In the genomic region with DNA sequence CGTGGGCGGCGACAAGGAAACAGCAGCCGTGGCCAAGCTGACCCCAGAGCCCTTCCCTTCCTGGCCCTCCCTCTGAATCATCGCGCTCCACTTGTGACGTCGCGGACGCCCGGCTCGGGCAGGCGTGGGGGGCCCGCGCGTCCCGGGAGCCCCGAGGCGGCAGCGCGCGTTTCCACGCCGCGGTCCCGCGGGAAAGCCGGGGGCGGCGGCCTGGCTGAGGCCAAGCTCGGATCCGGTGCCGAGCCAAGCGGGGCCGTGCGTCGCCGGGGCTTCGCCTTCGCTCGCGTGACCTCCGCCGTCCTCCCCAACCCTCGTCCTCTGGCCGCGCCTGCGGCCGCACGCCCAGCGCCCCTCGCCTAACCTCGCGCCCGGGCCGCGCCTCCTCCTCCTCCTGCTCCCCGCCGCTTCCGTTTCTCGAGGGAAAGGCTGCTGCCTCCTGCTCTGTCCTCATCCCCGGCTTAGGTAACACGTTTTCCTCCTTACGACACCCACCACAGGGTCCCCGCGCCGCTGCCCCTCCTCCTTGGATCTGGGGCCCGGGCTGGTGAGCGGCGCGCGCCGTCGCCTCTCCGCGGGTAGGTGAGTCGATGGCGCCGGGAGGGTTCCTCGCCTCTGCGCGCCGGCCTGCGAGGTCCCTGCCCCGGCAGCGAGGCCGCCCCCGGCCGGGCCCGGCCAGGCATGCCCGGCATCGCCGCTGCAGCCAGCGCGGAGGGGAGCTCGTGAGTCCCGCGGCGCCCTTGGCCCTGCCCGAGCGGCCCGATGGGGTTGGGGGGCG, we compare ENCODE assay signal across 1 cellular context.
TF ChIP-seq lines count a peak whose summit lies in the region.

A gene with protein sequence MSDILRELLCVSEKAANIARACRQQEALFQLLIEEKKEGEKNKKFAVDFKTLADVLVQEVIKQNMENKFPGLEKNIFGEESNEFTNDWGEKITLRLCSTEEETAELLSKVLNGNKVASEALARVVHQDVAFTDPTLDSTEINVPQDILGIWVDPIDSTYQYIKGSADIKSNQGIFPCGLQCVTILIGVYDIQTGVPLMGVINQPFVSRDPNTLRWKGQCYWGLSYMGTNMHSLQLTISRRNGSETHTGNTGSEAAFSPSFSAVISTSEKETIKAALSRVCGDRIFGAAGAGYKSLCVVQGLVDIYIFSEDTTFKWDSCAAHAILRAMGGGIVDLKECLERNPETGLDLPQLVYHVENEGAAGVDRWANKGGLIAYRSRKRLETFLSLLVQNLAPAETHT (plus strand): TSS at position 90 of the 775 bp plus-strand sequence. CDS start 16,514 bp downstream, outside the sequence.

TF ChIP-seq in GM12878, 131 proteins besides CTCF, POLR2A, EP300 and RAD21 (continued from another document and continues in another):
- TF ChIP-seq, protein P1, sequence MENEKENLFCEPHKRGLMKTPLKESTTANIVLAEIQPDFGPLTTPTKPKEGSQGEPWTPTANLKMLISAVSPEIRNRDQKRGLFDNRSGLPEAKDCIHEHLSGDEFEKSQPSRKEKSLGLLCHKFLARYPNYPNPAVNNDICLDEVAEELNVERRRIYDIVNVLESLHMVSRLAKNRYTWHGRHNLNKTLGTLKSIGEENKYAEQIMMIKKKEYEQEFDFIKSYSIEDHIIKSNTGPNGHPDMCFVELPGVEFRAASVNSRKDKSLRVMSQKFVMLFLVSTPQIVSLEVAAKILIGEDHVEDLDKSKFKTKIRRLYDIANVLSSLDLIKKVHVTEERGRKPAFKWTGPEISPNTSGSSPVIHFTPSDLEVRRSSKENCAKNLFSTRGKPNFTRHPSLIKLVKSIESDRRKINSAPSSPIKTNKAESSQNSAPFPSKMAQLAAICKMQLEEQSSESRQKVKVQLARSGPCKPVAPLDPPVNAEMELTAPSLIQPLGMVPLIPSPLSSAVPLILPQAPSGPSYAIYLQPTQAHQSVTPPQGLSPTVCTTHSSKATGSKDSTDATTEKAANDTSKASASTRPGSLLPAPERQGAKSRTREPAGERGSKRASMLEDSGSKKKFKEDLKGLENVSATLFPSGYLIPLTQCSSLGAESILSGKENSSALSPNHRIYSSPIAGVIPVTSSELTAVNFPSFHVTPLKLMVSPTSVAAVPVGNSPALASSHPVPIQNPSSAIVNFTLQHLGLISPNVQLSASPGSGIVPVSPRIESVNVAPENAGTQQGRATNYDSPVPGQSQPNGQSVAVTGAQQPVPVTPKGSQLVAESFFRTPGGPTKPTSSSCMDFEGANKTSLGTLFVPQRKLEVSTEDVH (IDR thresholded peaks at IDR 0.05; ENCODE audit: low read depth, partially characterized antibody) = no peak
- TF ChIP-seq ZNF24 (IDR thresholded peaks at IDR 0.05) = 0 out of 2 replicates have a peak, but pooled peaks have one; percentile 32
- TF ChIP-seq ZNF274 (IDR thresholded peaks at IDR 0.05; ENCODE audit: insufficient read depth, insufficient read length) = no peak
- TF ChIP-seq, protein P2, sequence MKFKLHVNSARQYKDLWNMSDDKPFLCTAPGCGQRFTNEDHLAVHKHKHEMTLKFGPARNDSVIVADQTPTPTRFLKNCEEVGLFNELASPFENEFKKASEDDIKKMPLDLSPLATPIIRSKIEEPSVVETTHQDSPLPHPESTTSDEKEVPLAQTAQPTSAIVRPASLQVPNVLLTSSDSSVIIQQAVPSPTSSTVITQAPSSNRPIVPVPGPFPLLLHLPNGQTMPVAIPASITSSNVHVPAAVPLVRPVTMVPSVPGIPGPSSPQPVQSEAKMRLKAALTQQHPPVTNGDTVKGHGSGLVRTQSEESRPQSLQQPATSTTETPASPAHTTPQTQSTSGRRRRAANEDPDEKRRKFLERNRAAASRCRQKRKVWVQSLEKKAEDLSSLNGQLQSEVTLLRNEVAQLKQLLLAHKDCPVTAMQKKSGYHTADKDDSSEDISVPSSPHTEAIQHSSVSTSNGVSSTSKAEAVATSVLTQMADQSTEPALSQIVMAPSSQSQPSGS (IDR thresholded peaks at IDR 0.05; ENCODE audit: low read length) = no peak
- peak; percentile 69 to 94; a peak in 3 of 4 replicates for TF ChIP-seq BHLHE40 (IDR thresholded peaks at IDR 0.05; ENCODE audit: borderline replicate concordance in 1 of 2, low read depth in 2 of 2, low read length in 1 of 2)
- TF ChIP-seq CBFB (IDR thresholded peaks at IDR 0.05; ENCODE audit: low read depth) = no peak
- TF ChIP-seq, protein P3, sequence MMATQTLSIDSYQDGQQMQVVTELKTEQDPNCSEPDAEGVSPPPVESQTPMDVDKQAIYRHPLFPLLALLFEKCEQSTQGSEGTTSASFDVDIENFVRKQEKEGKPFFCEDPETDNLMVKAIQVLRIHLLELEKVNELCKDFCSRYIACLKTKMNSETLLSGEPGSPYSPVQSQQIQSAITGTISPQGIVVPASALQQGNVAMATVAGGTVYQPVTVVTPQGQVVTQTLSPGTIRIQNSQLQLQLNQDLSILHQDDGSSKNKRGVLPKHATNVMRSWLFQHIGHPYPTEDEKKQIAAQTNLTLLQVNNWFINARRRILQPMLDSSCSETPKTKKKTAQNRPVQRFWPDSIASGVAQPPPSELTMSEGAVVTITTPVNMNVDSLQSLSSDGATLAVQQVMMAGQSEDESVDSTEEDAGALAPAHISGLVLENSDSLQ (IDR thresholded peaks at IDR 0.05) = no peak
- TF ChIP-seq FOS (IDR thresholded peaks at IDR 0.05; ENCODE audit: borderline replicate concordance, extremely low read depth, insufficient read length) = no peak
- TF ChIP-seq GATAD2B (conservative IDR thresholded peaks at IDR 0.05; ENCODE audit: low read depth) = peak; percentile 98
- peak; percentile 82; the same call in 1 of the 2 replicates for TF ChIP-seq HDAC2 (IDR thresholded peaks at IDR 0.05)
- no peak for TF ChIP-seq SMAD1 (IDR thresholded peaks at IDR 0.05; ENCODE audit: low read depth, partially characterized antibody)
- TF ChIP-seq, protein P4, sequence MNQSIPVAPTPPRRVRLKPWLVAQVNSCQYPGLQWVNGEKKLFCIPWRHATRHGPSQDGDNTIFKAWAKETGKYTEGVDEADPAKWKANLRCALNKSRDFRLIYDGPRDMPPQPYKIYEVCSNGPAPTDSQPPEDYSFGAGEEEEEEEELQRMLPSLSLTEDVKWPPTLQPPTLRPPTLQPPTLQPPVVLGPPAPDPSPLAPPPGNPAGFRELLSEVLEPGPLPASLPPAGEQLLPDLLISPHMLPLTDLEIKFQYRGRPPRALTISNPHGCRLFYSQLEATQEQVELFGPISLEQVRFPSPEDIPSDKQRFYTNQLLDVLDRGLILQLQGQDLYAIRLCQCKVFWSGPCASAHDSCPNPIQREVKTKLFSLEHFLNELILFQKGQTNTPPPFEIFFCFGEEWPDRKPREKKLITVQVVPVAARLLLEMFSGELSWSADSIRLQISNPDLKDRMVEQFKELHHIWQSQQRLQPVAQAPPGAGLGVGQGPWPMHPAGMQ (IDR thresholded peaks at IDR 0.05; ENCODE audit: borderline replicate concordance) = no peak
- TF ChIP-seq IKZF2 (IDR thresholded peaks at IDR 0.05) = no peak
- no peak for TF ChIP-seq PAX5 (IDR thresholded peaks at IDR 0.05; ENCODE audit: borderline replicate concordance, low read depth, low read length)
- no peak for TF ChIP-seq ATF7 (IDR thresholded peaks at IDR 0.05; ENCODE audit: low read depth)
- no peak for TF ChIP-seq ZZZ3 (IDR thresholded peaks at IDR 0.05; ENCODE audit: control insufficient read depth, insufficient read length, low read depth)
- no peak for TF ChIP-seq MXI1 (IDR thresholded peaks at IDR 0.05; ENCODE audit: low read depth, low read length)
- no peak for TF ChIP-seq JUND (IDR thresholded peaks at IDR 0.05; ENCODE audit: low read depth, low read length)
- TF ChIP-seq, protein P5, sequence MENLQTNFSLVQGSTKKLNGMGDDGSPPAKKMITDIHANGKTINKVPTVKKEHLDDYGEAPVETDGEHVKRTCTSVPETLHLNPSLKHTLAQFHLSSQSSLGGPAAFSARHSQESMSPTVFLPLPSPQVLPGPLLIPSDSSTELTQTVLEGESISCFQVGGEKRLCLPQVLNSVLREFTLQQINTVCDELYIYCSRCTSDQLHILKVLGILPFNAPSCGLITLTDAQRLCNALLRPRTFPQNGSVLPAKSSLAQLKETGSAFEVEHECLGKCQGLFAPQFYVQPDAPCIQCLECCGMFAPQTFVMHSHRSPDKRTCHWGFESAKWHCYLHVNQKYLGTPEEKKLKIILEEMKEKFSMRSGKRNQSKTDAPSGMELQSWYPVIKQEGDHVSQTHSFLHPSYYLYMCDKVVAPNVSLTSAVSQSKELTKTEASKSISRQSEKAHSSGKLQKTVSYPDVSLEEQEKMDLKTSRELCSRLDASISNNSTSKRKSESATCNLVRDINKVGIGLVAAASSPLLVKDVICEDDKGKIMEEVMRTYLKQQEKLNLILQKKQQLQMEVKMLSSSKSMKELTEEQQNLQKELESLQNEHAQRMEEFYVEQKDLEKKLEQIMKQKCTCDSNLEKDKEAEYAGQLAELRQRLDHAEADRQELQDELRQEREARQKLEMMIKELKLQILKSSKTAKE (IDR thresholded peaks at IDR 0.05; ENCODE audit: low read depth, poor library complexity, severe bottlenecking) = no peak
- 0 out of 2 replicates have a peak, but pooled peaks have one; percentile 57 for TF ChIP-seq LARP7 (IDR thresholded peaks at IDR 0.05)
- no peak for TF ChIP-seq ZBED1 (IDR thresholded peaks at IDR 0.05; ENCODE audit: borderline replicate concordance)
- TF ChIP-seq, protein P6, sequence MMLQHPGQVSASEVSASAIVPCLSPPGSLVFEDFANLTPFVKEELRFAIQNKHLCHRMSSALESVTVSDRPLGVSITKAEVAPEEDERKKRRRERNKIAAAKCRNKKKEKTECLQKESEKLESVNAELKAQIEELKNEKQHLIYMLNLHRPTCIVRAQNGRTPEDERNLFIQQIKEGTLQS (IDR thresholded peaks at IDR 0.05; ENCODE audit: borderline replicate concordance, extremely low read depth, low read depth, low read length) = no peak
- no peak for TF ChIP-seq SREBF2 (IDR thresholded peaks at IDR 0.05; ENCODE audit: low read length)
- TF ChIP-seq, protein P7, sequence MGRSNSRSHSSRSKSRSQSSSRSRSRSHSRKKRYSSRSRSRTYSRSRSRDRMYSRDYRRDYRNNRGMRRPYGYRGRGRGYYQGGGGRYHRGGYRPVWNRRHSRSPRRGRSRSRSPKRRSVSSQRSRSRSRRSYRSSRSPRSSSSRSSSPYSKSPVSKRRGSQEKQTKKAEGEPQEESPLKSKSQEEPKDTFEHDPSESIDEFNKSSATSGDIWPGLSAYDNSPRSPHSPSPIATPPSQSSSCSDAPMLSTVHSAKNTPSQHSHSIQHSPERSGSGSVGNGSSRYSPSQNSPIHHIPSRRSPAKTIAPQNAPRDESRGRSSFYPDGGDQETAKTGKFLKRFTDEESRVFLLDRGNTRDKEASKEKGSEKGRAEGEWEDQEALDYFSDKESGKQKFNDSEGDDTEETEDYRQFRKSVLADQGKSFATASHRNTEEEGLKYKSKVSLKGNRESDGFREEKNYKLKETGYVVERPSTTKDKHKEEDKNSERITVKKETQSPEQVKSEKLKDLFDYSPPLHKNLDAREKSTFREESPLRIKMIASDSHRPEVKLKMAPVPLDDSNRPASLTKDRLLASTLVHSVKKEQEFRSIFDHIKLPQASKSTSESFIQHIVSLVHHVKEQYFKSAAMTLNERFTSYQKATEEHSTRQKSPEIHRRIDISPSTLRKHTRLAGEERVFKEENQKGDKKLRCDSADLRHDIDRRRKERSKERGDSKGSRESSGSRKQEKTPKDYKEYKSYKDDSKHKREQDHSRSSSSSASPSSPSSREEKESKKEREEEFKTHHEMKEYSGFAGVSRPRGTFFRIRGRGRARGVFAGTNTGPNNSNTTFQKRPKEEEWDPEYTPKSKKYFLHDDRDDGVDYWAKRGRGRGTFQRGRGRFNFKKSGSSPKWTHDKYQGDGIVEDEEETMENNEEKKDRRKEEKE (IDR thresholded peaks at IDR 0.05) = no peak
- TF ChIP-seq, protein P8, sequence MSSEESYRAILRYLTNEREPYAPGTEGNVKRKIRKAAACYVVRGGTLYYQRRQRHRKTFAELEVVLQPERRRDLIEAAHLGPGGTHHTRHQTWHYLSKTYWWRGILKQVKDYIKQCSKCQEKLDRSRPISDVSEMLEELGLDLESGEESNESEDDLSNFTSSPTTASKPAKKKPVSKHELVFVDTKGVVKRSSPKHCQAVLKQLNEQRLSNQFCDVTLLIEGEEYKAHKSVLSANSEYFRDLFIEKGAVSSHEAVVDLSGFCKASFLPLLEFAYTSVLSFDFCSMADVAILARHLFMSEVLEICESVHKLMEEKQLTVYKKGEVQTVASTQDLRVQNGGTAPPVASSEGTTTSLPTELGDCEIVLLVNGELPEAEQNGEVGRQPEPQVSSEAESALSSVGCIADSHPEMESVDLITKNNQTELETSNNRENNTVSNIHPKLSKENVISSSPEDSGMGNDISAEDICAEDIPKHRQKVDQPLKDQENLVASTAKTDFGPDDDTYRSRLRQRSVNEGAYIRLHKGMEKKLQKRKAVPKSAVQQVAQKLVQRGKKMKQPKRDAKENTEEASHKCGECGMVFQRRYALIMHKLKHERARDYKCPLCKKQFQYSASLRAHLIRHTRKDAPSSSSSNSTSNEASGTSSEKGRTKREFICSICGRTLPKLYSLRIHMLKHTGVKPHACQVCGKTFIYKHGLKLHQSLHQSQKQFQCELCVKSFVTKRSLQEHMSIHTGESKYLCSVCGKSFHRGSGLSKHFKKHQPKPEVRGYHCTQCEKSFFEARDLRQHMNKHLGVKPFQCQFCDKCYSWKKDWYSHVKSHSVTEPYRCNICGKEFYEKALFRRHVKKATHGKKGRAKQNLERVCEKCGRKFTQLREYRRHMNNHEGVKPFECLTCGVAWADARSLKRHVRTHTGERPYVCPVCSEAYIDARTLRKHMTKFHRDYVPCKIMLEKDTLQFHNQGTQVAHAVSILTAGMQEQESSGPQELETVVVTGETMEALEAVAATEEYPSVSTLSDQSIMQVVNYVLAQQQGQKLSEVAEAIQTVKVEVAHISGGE (CRISPR knock-in tag; IDR thresholded peaks at IDR 0.05) = no peak
- TF ChIP-seq RELA (IDR thresholded peaks at IDR 0.05; ENCODE audit: borderline replicate concordance, partially characterized antibody) = no peak
- TF ChIP-seq, protein P9, sequence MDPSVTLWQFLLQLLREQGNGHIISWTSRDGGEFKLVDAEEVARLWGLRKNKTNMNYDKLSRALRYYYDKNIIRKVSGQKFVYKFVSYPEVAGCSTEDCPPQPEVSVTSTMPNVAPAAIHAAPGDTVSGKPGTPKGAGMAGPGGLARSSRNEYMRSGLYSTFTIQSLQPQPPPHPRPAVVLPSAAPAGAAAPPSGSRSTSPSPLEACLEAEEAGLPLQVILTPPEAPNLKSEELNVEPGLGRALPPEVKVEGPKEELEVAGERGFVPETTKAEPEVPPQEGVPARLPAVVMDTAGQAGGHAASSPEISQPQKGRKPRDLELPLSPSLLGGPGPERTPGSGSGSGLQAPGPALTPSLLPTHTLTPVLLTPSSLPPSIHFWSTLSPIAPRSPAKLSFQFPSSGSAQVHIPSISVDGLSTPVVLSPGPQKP (IDR thresholded peaks at IDR 0.05; ENCODE audit: low read depth, low read length) = 0 out of 2 replicates have a peak, but pooled peaks have one; percentile 45
- TF ChIP-seq MEF2A (IDR thresholded peaks at IDR 0.05; ENCODE audit: insufficient read depth, low read depth, low read length) = no peak
- no peak for TF ChIP-seq NR2C1 (IDR thresholded peaks at IDR 0.05)
